8 cellular contexts compared by ENCODE assay signal in the genomic region with DNA sequence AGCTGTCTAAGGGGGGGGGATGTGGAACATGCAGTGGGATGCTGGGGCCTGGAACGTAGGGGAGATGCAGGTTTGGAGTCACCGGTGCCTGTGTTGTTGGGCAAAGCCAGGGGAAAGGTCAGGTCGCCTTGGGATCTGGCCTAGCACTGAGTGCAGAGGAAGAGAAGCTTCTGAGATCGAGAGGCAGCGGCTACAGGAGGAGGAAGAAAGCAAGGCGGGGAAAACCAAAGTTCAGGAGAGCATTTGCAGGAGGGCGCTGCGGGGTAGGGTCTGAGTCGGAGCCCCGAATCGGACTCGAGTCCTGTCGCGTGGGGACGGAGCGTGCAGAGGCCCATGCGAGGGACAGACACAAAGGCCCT. TPM values are rescaled to one million over a fixed set of nuclear protein-coding genes. Genes with fewer than 3 reads are reported as not detected.
DNase-seq lines count a peak whose midpoint lies in the region; ATAC-seq, FAIRE-seq and TF ChIP-seq lines count a peak whose summit lies in the region.

No MANE protein-coding gene starts in this region.

- no peaks in the 10 kb centered on the region for H3K27me3 ChIP-seq in H7 (ENCODE audit: control insufficient read depth, insufficient read depth, low read length)
- H3K27me3 ChIP-seq in SJCRH30, result no peaks in the 10 kb centered on the region
- H3K27me3 ChIP-seq in skeletal muscle satellite cell (ENCODE audit: control insufficient read depth, insufficient read depth, low read length), result no peaks in the 10 kb centered on the region

- no peak for TF ChIP-seq CTCF in fibroblast of villous mesenchyme (IDR thresholded peaks at IDR 0.05; ENCODE audit: insufficient read depth, low read depth, low read length)

- H3K4me1 ChIP-seq in SJCRH30, result peaks cover 26% of the 10 kb centered on the region
- peaks cover 37% of the 10 kb centered on the region for H3K4me1 ChIP-seq in skeletal muscle satellite cell (ENCODE audit: control insufficient read depth, insufficient read depth, low read length)

- peak overlapping the region; percentile 96 for H3K9ac ChIP-seq in skeletal muscle satellite cell (ENCODE audit: low read depth, low read length)

- DNase-seq in H7 (no peak), SJCRH30 (no peak), fibroblast of villous mesenchyme (ENCODE audit: low read depth) (no peak), urothelium cell line (ENCODE audit: low spot score) (no peak), erythroblast (lab: John Stamatoyannopoulos, UW) (no peak), GOT3 (lab: John Stamatoyannopoulos, UW) (no peak)

- ATAC-seq in GM21723 (IDR thresholded peaks at IDR 0.05; ENCODE audit: unreplicated experiment), result no peak

- H3K4me3 ChIP-seq in H7 (ENCODE audit: insufficient read depth, low read depth, low read length) (peak overlapping the region; percentile 81), SJCRH30 (peak overlapping the region; percentile 94), fibroblast of villous mesenchyme (ENCODE audit: low read depth, low read length) (peak overlapping the region; percentile 59), skeletal muscle satellite cell (ENCODE audit: low read length) (peak overlapping the region; percentile 94)

- H3K9me3 ChIP-seq in SJCRH30 (replicated peaks), result no peaks in the 10 kb centered on the region
- H3K9me3 ChIP-seq in skeletal muscle satellite cell (replicated peaks; ENCODE audit: low read length), result no peaks in the 10 kb centered on the region

- peak overlapping the region; percentile 95 for H3K4me2 ChIP-seq in skeletal muscle satellite cell (ENCODE audit: low read length)

- H3K27ac ChIP-seq in SJCRH30, result peak overlapping the region; percentile 81

- FAIRE-seq in urothelium cell line (lab: Jason Lieb, UNC), result no peak

- no peak for TF ChIP-seq POLR2A in erythroblast (IDR thresholded peaks at IDR 0.05; ENCODE audit: low read length)

- H3K36me3 ChIP-seq in H7 (replicated peaks; ENCODE audit: control insufficient read depth, insufficient read depth, low read length), result peaks cover 4% of the 10 kb centered on the region
- no peaks in the 10 kb centered on the region; the same call in 1 of the 2 replicates for H3K36me3 ChIP-seq in SJCRH30
- peaks cover 16% of the 10 kb centered on the region for H3K36me3 ChIP-seq in skeletal muscle satellite cell (ENCODE audit: insufficient read depth, low read length)

RNA-seq across cellular contexts. Expression of gene PLCG1, which starts 1.0 kb away (rescaled TPM):
- 132 and 194 TPM in 2 replicates for total RNA-seq in H7 (2014; rRNA removed; shearing (Covaris generic))
- total RNA-seq in SJCRH30 (2014; rRNA removed; shearing (Covaris generic)), result 163 and 196 TPM in 2 replicates
- total RNA-seq in fibroblast of villous mesenchyme, result 60.9 and 94.7 TPM in 2 replicates
- total RNA-seq in skeletal muscle satellite cell (2012; rRNA removed), result 31.2 and 43.9 TPM in 2 replicates
